In genomic region chr3:79521221-79521848, GRCh38 we compare ENCODE assay signal across 9 cellular contexts.
DNase-seq lines count a peak whose midpoint lies in the region; ATAC-seq, FAIRE-seq and TF ChIP-seq lines count a peak whose summit lies in the region.
"Had no signal": no experiment of that assay in that cellular context is flagged by ENCODE, and none has a peak within 500 bp of the region (broad histone marks: within the 10 kb centered on the region; RNA-seq: fewer than 3 reads in every experiment).

No MANE protein-coding gene starts in this region.

- H3K36me3 Mint-ChIP-seq in WTC11 = no peaks in the 10 kb centered on the region

- no peak overlapping the region for H3K4me3 Mint-ChIP-seq in WTC11

- no peaks in the 10 kb centered on the region for H3K9me3 Mint-ChIP-seq in WTC11

- FAIRE-seq in islet of Langerhans (lab: Jason Lieb, UNC) = peak; percentile 99

- TF ChIP-seq CTCF in NB4 (IDR thresholded peaks at IDR 0.05; ENCODE audit: low read depth, low read length) (peak; percentile 18), WTC11 (IDR thresholded peaks at IDR 0.05) (peak; percentile 73)

- no peak overlapping the region for H3K4me3 ChIP-seq in NB4 (ENCODE audit: low read depth, low read length)
- H3K4me3 ChIP-seq: BLaER1 had no signal

- H3K4me1 Mint-ChIP-seq in WTC11 = peaks cover 17% of the 10 kb centered on the region

- peak; percentile 41; the same call in 1 of the 2 replicates for ATAC-seq in WTC11

- DNase-seq in DMS53 (lab: John Stamatoyannopoulos, UW) = peak; percentile 54
- DNase-seq in DMS53 treated with DMSO at 0.1 percent for 48 hours (lab: John Stamatoyannopoulos, UW; ENCODE audit: unreplicated experiment) = no peak
- peak; percentile 17 for DNase-seq in H4 (ENCODE audit: low spot score)
- DNase-seq in NB4 (ENCODE audit: low read depth) = peak; percentile 47
- DNase-seq in WTC11 (ENCODE audit: low spot score) = no peak
- DNase-seq in mesenteric fat pad (ENCODE audit: low spot score) = no peak
- DNase-seq in activated CD8-positive, alpha-beta memory T cell treated with anti-CD3 and anti-CD28 coated beads, Interleukin-2, amount 50 U/mL, for 48 hours = no peak

- no peak for TF ChIP-seq POLR2A in NB4 (IDR thresholded peaks at IDR 0.05; ENCODE audit: extremely low read depth, insufficient read length)

- no peak overlapping the region for H3K27ac Mint-ChIP-seq in WTC11

- no peaks in the 10 kb centered on the region for H3K27me3 Mint-ChIP-seq in WTC11 (ENCODE audit: low read depth)

- POLR2A ChIA-PET in WTC11 (lab: Charles Lee) = no interaction called here

- CTCF ChIA-PET in WTC11 (lab: Charles Lee) = interaction anchor here (0.6 to 2.5 kb wide), 10 partner anchors 14 to 1156 kb away, joined by 3 to 23 read pairs (median 3); no protein-coding TSS in a partner anchor

TF ChIP-seq in WTC11, 78 proteins besides CTCF, POLR2A, EP300 and RAD21:
- TF ChIP-seq SOX15 (CRISPR knock-in tag; IDR thresholded peaks at IDR 0.05) (no peak), ZNF425 (CRISPR knock-in tag; conservative IDR thresholded peaks at IDR 0.05) (no peak), ETV6 (CRISPR knock-in tag; IDR thresholded peaks at IDR 0.05) (no peak), NR2C2 (CRISPR knock-in tag; IDR thresholded peaks at IDR 0.05) (no peak)

Comparison
In these comparisons a context has a peak if more than half of its experiments do, and no peak if none do; other contexts are left out.
1. DNase-seq: peak in DMS53 (single experiment), H4 (single experiment) and NB4 (single experiment); none in DMS53 treated with DMSO at 0.1 percent for 48 hours (single experiment), WTC11 (single experiment), mesenteric fat pad (single experiment) and activated CD8-positive, alpha-beta memory T cell treated with anti-CD3 and anti-CD28 coated beads, Interleukin-2, amount 50 U/mL, for 48 hours (single experiment).